26 cellular contexts compared by ENCODE assay signal in the genomic region with DNA sequence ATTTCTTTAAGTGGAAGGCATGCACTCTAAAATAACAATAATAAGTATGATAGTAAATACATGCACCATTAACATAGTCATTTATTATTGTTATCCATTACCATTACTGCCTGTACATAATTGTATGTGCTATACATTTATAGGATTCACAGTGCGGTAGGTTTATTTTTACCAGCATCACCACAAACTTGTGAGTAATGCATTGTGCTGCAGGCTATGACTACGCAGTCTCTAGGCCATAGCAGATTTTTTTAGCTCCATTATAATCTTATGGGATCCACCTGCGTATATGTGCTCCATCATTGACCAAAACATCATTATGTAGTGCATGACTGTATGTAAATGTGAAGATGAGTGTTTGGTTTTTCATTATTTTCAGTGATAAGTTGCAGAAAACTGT.
"Had no signal": no experiment of that assay in that cellular context is flagged by ENCODE, and none has a peak within 500 bp of the region (broad histone marks: within the 10 kb centered on the region; RNA-seq: fewer than 3 reads in every experiment).

No MANE protein-coding gene starts in this region.

- FAIRE-seq: endometrium had no signal

- H3K36me3 ChIP-seq: adrenal gland, colonic mucosa, esophagus squamous epithelium had no signal

- H3K4me3 ChIP-seq: adrenal gland, body of pancreas, colonic mucosa, esophagus squamous epithelium had no signal

- ATAC-seq: activated CD4-positive, alpha-beta T cell treated with anti-CD3 and anti-CD28 coated beads for 36 hours; activated CD8-positive, alpha-beta memory T cell treated with anti-CD3 and anti-CD28 coated beads, Interleukin-2, amount 10 ng/mL, durations not matched to agents 7 days and 5 days; activated CD8-positive, alpha-beta T cell treated with anti-CD3 and anti-CD28 coated beads, Interleukin-2, amount 10 ng/mL, durations not matched to agents 7 days and 5 days; activated naive CD8-positive, alpha-beta T cell treated with anti-CD3 and anti-CD28 coated beads, Interleukin-2, amount 50 U/mL, for 24 hours; body of pancreas had no signal

- DNase-seq: activated CD4-positive, alpha-beta memory T cell treated with anti-CD3 and anti-CD28 coated beads for 36 hours; activated CD4-positive, alpha-beta T cell treated with anti-CD3 and anti-CD28 coated beads for 36 hours; activated CD4-positive, alpha-beta T cell treated with anti-CD3 and anti-CD28 coated beads, Interleukin-2, amount 10 ng/mL, durations not matched to agents 24 days and 14 days; activated CD4-positive, CD25-positive, alpha-beta regulatory T cell; activated CD4-positive, CD25-positive, alpha-beta regulatory T cell treated with anti-CD3 and anti-CD28 coated beads, Interleukin-2, amount 50 U/mL, for 72 hours; activated CD8-positive, alpha-beta memory T cell treated with anti-CD3 and anti-CD28 coated beads, Interleukin-2, amount 10 ng/mL, durations not matched to agents 7 days and 5 days; activated CD8-positive, alpha-beta memory T cell treated with anti-CD3 and anti-CD28 coated beads, Interleukin-2, amount 50 U/mL, for 4 hours; activated CD8-positive, alpha-beta T cell treated with anti-CD3 and anti-CD28 coated beads, Interleukin-2, amount 10 ng/mL, durations not matched to agents 7 days and 5 days; activated effector memory CD4-positive, alpha-beta T cell treated with anti-CD3 and anti-CD28 coated beads, Interleukin-2, amount 50 U/mL, for 16 hours; activated naive CD4-positive, alpha-beta T cell treated with anti-CD3 and anti-CD28 coated beads for 36 hours; activated naive CD8-positive, alpha-beta T cell treated with anti-CD3 and anti-CD28 coated beads for 36 hours; activated naive CD8-positive, alpha-beta T cell treated with anti-CD3 and anti-CD28 coated beads, Interleukin-2, amount 50 U/mL, for 24 hours; activated T-cell treated with anti-CD3 and anti-CD28 coated beads, Interleukin-2, amount 50 U/mL, for 1 hour; activated T-cell treated with anti-CD3 and anti-CD28 coated beads, Interleukin-2, amount 50 U/mL, for 48 hours; adrenal gland; amygdala; aorta; body of pancreas; cerebellar nuclear complex; colonic mucosa; effector CD8-positive, alpha-beta T cell; esophagus squamous epithelium; head of caudate nucleus; T-helper 2 cell had no signal

- H3K9me3 ChIP-seq: adrenal gland, body of pancreas, colonic mucosa, esophagus squamous epithelium had no signal

- H3K27ac ChIP-seq: adrenal gland, body of pancreas, colonic mucosa, epithelial cell of prostate, esophagus squamous epithelium had no signal

- H3K4me1 ChIP-seq: colonic mucosa, esophagus squamous epithelium had no signal

- H3K27me3 ChIP-seq: adrenal gland, body of pancreas, colonic mucosa, esophagus squamous epithelium had no signal
